Comparison of ENCODE assay signal across 8 cellular contexts in the genomic region with DNA sequence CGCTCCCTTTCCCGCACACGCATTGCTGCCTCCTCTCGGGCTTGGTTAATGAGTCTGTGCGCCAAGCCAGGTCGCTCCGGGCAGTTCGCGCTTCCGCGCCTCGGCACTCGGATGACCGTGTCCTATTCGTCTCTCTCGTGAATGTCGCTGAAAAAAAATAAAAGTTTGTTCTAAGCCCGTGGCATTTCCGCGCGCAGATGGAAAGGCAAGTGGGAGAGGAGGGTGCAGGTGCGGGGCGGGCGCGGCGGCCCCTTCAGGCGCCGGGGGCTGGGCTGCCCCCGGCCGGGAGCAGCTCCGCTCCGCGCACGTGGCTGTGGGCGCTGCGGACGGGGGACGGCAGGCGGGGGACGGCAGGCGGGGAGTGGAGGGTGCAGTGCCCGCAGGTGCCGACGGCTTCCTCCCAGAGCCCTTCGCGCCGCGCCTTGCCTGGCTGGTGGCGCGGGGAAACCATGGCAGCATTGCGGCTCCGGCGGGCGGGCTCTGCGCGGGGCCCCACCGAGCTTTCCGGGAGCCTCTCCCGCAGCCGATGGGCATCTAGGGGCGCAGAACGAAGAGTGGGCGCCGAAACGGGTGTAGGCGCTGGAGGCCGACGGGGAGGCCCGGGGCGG.
A peak's percentile ranks its signal among the peaks of the same experiment; 100 is the strongest.
DNase-seq lines count a peak whose midpoint lies in the region; ATAC-seq and TF ChIP-seq lines count a peak whose summit lies in the region.

No MANE protein-coding gene starts in this region.

- ATAC-seq in T-cell (replicated peaks in 1 of 4) (no peak), GM21529 (IDR thresholded peaks at IDR 0.05; ENCODE audit: unreplicated experiment) (no peak), HG03342 (IDR thresholded peaks at IDR 0.05; ENCODE audit: unreplicated experiment) (no peak)

- intact Hi-C loops in A673 (cut with micrococcal nuclease; ENCODE audit: unreplicated experiment): loop anchor here (10.0 kb wide), 1 partner anchor 326 kb away; no protein-coding TSS in a partner anchor

- H3K4me1 Mint-ChIP-seq in T-cell: peaks cover 0 to 9% (median 4%) of the 10 kb centered on the region in 3 donors

- H3K4me1 ChIP-seq in A673 (ENCODE audit: insufficient read depth, low read length, poor library complexity, severe bottlenecking) (no peaks in the 10 kb centered on the region), GM23248 (ENCODE audit: insufficient read depth) (peaks cover 17% of the 10 kb centered on the region), rectal smooth muscle tissue (ENCODE audit: control insufficient read depth, insufficient read depth, low read length) (peaks cover 4% of the 10 kb centered on the region)

- CTCF ChIA-PET in A673 (lab: Charles Lee) (no interaction called here), T-cell (lab: Charles Lee) (no interaction called here)

- H3K9me2 ChIP-seq in GM23248 (ENCODE audit: insufficient read depth): no peaks in the 10 kb centered on the region

- peak overlapping the region; percentile 87 for H3K4me2 ChIP-seq in GM23248 (ENCODE audit: unreplicated experiment)

- H3K27ac Mint-ChIP-seq in T-cell: no peak overlapping the region

- H3K36me3 ChIP-seq in A673 (ENCODE audit: insufficient read depth, low read length, poor library complexity, severe bottlenecking): no peaks in the 10 kb centered on the region
- no peaks in the 10 kb centered on the region for H3K36me3 ChIP-seq in GM23248 (ENCODE audit: low read depth)
- H3K36me3 ChIP-seq in rectal smooth muscle tissue (ENCODE audit: control insufficient read depth, insufficient read depth, low read length): no peaks in the 10 kb centered on the region

- peak overlapping the region; percentile 80 for H2AFZ ChIP-seq in GM23248

- H3K36me3 Mint-ChIP-seq in T-cell: no peaks in the 10 kb centered on the region

- no peak for DNase-seq in A673 (ENCODE audit: low spot score)
- peak; percentile 46 for DNase-seq in GM23248
- DNase-seq in T-cell: no peak
- no peak for DNase-seq in fibroblast of villous mesenchyme (ENCODE audit: low read depth)
- DNase-seq in dedifferentiated amniotic fluid mesenchymal stem cell (ENCODE audit: extremely low spot score): no peak

- no peaks in the 10 kb centered on the region for H3K79me2 ChIP-seq in GM23248 (ENCODE audit: insufficient read depth)

- H3K4me3 ChIP-seq in A673 (ENCODE audit: low read depth, low read length, poor library complexity, severe bottlenecking) (peak overlapping the region; percentile 34), GM23248 (peak overlapping the region; percentile 70), fibroblast of villous mesenchyme (ENCODE audit: low read depth, low read length) (peak overlapping the region; percentile 51), rectal smooth muscle tissue (ENCODE audit: low read length) (peak overlapping the region; percentile 46)

- TF ChIP-seq CTCF in A673 (conservative IDR thresholded peaks at IDR 0.05; ENCODE audit: low read depth, low read length): no peak
- TF ChIP-seq CTCF in fibroblast of villous mesenchyme (IDR thresholded peaks at IDR 0.05; ENCODE audit: insufficient read depth, low read depth, low read length): no peak

- H4K20me1 ChIP-seq in GM23248 (ENCODE audit: insufficient read depth): no peaks in the 10 kb centered on the region

- H3K27me3 Mint-ChIP-seq in T-cell: peaks cover 56 to 57% of the 10 kb centered on the region in 2 donors

- 3 to 4% methylated on average over 56 to 58 of the region's 70 CpGs for WGBS in GM23248 (ENCODE audit: low coverage in 1 of 2, low lambda C conversion rate in 2 of 2, missing lambda C conversion rate in 2 of 2), 2 experiments

- POLR2A ChIA-PET in A673 (lab: Charles Lee; ENCODE audit: low non-redundant PET) (no interaction called here), T-cell (lab: Charles Lee) (no interaction called here)

- H3K27me3 ChIP-seq in A673 (replicated peaks; ENCODE audit: insufficient read depth, low read depth, low read length, poor library complexity) (peaks cover 95% of the 10 kb centered on the region), GM23248 (replicated peaks; ENCODE audit: insufficient read depth) (no peaks in the 10 kb centered on the region; the same call in none of the 2 replicates), rectal smooth muscle tissue (ENCODE audit: control insufficient read depth, insufficient read depth, low read length) (peaks cover 26% of the 10 kb centered on the region)

- no peak overlapping the region for H3K27ac ChIP-seq in A673 (ENCODE audit: low read depth, low read length, poor library complexity, severe bottlenecking)
- H3K27ac ChIP-seq in GM23248: no peak overlapping the region
- H3K27ac ChIP-seq in rectal smooth muscle tissue (ENCODE audit: low read depth, low read length): no peak overlapping the region

- no peaks in the 10 kb centered on the region for H3K9me3 Mint-ChIP-seq in T-cell

- no TSS peak for BruUV-seq in A673 (replicated peaks; lab: Mats Ljungman, UMichigan)

- H3K9ac ChIP-seq in GM23248: peak overlapping the region; percentile 72
- no peak overlapping the region for H3K9ac ChIP-seq in rectal smooth muscle tissue (ENCODE audit: low read length)

- H3K9me3 ChIP-seq in A673 (ENCODE audit: low read depth, low read length, poor library complexity, severe bottlenecking): no peaks in the 10 kb centered on the region
- H3K9me3 ChIP-seq in GM23248 (ENCODE audit: low read depth): no peaks in the 10 kb centered on the region

- H3F3A ChIP-seq in GM23248 (ENCODE audit: insufficient read depth): peaks cover 28% of the 10 kb centered on the region

- in situ Hi-C loops in GM23248 (cut with MboI): no loop called here

- H3K4me3 Mint-ChIP-seq in T-cell: peak overlapping the region; percentile 42 to 66 (median 60)
